In genomic region chrX:11970935-11971334, GRCh38 we compare ENCODE assay signal across 28 cellular contexts.
DNase-seq lines count a peak whose midpoint lies in the region; ATAC-seq, FAIRE-seq and TF ChIP-seq lines count a peak whose summit lies in the region.
"Had no signal": no experiment of that assay in that cellular context is flagged by ENCODE, and none has a peak within 500 bp of the region (broad histone marks: within the 10 kb centered on the region; RNA-seq: fewer than 3 reads in every experiment).

No MANE protein-coding gene starts in this region.

- H3K27me3 ChIP-seq in bronchial epithelial cell (ENCODE audit: control insufficient read depth, insufficient read depth, low read length) (no peaks in the 10 kb centered on the region), mesenchymal stem cell (ENCODE audit: control insufficient read depth in 1 of 2, insufficient read depth in 1 of 2, low read length in 2 of 2) (no peaks in the 10 kb centered on the region), H7 (ENCODE audit: control insufficient read depth, insufficient read depth, low read length) (no peaks in the 10 kb centered on the region)
- H3K27me3 ChIP-seq: cardiac muscle cell, neutrophil, tibial artery had no signal

- H2BK120ac ChIP-seq in mesenchymal stem cell (ENCODE audit: low read depth, low read length) = no peak overlapping the region

- no peak overlapping the region for H3K27ac Mint-ChIP-seq in activated CD8-positive, alpha-beta T cell treated with anti-CD3 and anti-CD28 coated beads, Interleukin-2, amount 10 ng/mL, durations not matched to agents 7 days and 5 days
- H3K27ac Mint-ChIP-seq: activated CD8-positive, alpha-beta T cell treated with anti-CD3 and anti-CD28 coated beads for 36 hours had no signal

- H3K4me2 ChIP-seq in mesenchymal stem cell (ENCODE audit: low read length, poor library complexity, severe bottlenecking) = no peak overlapping the region

- H3K9me3 Mint-ChIP-seq in activated CD8-positive, alpha-beta T cell treated with anti-CD3 and anti-CD28 coated beads, Interleukin-2, amount 10 ng/mL, durations not matched to agents 7 days and 5 days (ENCODE audit: insufficient read depth) = no peaks in the 10 kb centered on the region
- H3K9me3 Mint-ChIP-seq: activated CD8-positive, alpha-beta T cell treated with anti-CD3 and anti-CD28 coated beads for 36 hours had no signal

- H3K36me3 Mint-ChIP-seq in activated CD8-positive, alpha-beta T cell treated with anti-CD3 and anti-CD28 coated beads, Interleukin-2, amount 10 ng/mL, durations not matched to agents 7 days and 5 days (ENCODE audit: low read depth) = no peaks in the 10 kb centered on the region

- H2BK15ac ChIP-seq in mesenchymal stem cell (ENCODE audit: low read depth, poor library complexity, severe bottlenecking) = no peak overlapping the region

- H4K91ac ChIP-seq in mesenchymal stem cell (ENCODE audit: low read length) = no peak overlapping the region

- H3K4me3 Mint-ChIP-seq in activated CD8-positive, alpha-beta T cell treated with anti-CD3 and anti-CD28 coated beads, Interleukin-2, amount 10 ng/mL, durations not matched to agents 7 days and 5 days = no peak overlapping the region
- H3K4me3 Mint-ChIP-seq: activated CD8-positive, alpha-beta T cell treated with anti-CD3 and anti-CD28 coated beads for 36 hours had no signal

- H3K79me1 ChIP-seq in mesenchymal stem cell (replicated peaks; ENCODE audit: low read length, poor library complexity, severe bottlenecking) = no peaks in the 10 kb centered on the region

- CTCF ChIA-PET in activated CD8-positive, alpha-beta T cell treated with anti-CD3 and anti-CD28 coated beads, Interleukin-2, amount 10 ng/mL, durations not matched to agents 7 days and 5 days (lab: Charles Lee) = no interaction called here

- 40% methylated on average over 1 of the region's 3 CpGs for WGBS in mesenchymal stem cell

- no peaks in the 10 kb centered on the region for H3K9me3 ChIP-seq in mesenchymal stem cell (ENCODE audit: control insufficient read depth, low read length)
- H3K9me3 ChIP-seq: neutrophil, spleen, tibial artery had no signal

- FAIRE-seq in bronchial epithelial cell (lab: Jason Lieb, UNC) = no peak
- FAIRE-seq: frontal cortex, RCC 7860 had no signal

- no peak overlapping the region for H3K18ac ChIP-seq in mesenchymal stem cell (ENCODE audit: low read depth in 1 of 2, low read length in 2 of 2)

- no peak overlapping the region for H2AK5ac ChIP-seq in mesenchymal stem cell (ENCODE audit: low read length, severe bottlenecking)

- H3K27me3 Mint-ChIP-seq in activated CD8-positive, alpha-beta T cell treated with anti-CD3 and anti-CD28 coated beads, Interleukin-2, amount 10 ng/mL, durations not matched to agents 7 days and 5 days (ENCODE audit: low read depth) = no peaks in the 10 kb centered on the region

- H3K4me1 Mint-ChIP-seq in activated CD8-positive, alpha-beta T cell treated with anti-CD3 and anti-CD28 coated beads, Interleukin-2, amount 10 ng/mL, durations not matched to agents 7 days and 5 days (ENCODE audit: low read depth) = no peaks in the 10 kb centered on the region

- H3K4ac ChIP-seq in mesenchymal stem cell (ENCODE audit: low read depth in 1 of 2, low read length in 2 of 2) = no peak overlapping the region

- no peak overlapping the region for H3K14ac ChIP-seq in mesenchymal stem cell (ENCODE audit: low read length in 2 of 2)

- H2BK5ac ChIP-seq in mesenchymal stem cell (ENCODE audit: low read depth, low read length, poor library complexity, severe bottlenecking) = no peak overlapping the region

- H3K9ac ChIP-seq in mesenchymal stem cell (ENCODE audit: low read length) = peak overlapping the region; percentile 43

- POLR2A ChIA-PET in activated CD8-positive, alpha-beta T cell treated with anti-CD3 and anti-CD28 coated beads, Interleukin-2, amount 10 ng/mL, durations not matched to agents 7 days and 5 days (lab: Charles Lee) = no interaction called here

- H3K4me3 ChIP-seq in bronchial epithelial cell (ENCODE audit: low read depth, low read length) (no peak overlapping the region), mesenchymal stem cell (ENCODE audit: insufficient read depth in 1 of 2, low read depth in 1 of 2, low read length in 2 of 2) (no peak overlapping the region), H7 (ENCODE audit: insufficient read depth, low read depth, low read length) (no peak overlapping the region)
- H3K4me3 ChIP-seq: cardiac muscle cell, lung, spleen, tibial artery had no signal

- no peak overlapping the region for H3K23ac ChIP-seq in mesenchymal stem cell (ENCODE audit: low read length in 2 of 2)

- H3K36me3 ChIP-seq in bronchial epithelial cell (ENCODE audit: control insufficient read depth, insufficient read depth, low read length) = no peaks in the 10 kb centered on the region
- no peaks in the 10 kb centered on the region for H3K36me3 ChIP-seq in mesenchymal stem cell (ENCODE audit: control insufficient read depth in 1 of 2, insufficient read depth in 2 of 2, low read depth in 1 of 2, low read length in 2 of 2)
- no peaks in the 10 kb centered on the region for H3K36me3 ChIP-seq in H7 (replicated peaks; ENCODE audit: control insufficient read depth, insufficient read depth, low read length)
- H3K36me3 ChIP-seq: cardiac muscle cell, neutrophil, spleen, tibial artery had no signal

- peak; percentile 32 for DNase-seq in EH (ENCODE audit: low read depth)
- DNase-seq in LHCN-M2 (ENCODE audit: low read depth) = peak; percentile 39
- peak; percentile 44 for DNase-seq in bronchial epithelial cell (ENCODE audit: low read depth)
- DNase-seq in mesenchymal stem cell = no peak
- DNase-seq in activated CD8-positive, alpha-beta T cell treated with anti-CD3 and anti-CD28 coated beads, Interleukin-2, amount 10 ng/mL, durations not matched to agents 7 days and 5 days = no peak
- no peak for DNase-seq in H7
- no peak for DNase-seq in hepatic stellate cell (ENCODE audit: low spot score)
- no peak for DNase-seq in UCSD-AML1 (lab: John Stamatoyannopoulos, UW; ENCODE audit: unreplicated experiment)
- DNase-seq: activated CD8-positive, alpha-beta T cell treated with anti-CD3 and anti-CD28 coated beads for 36 hours; activated gamma-delta T cell treated with Interleukin-2 at 50 U/mL for 16 hours; DMS79; hippocampal formation; islet precursor cell; MM.1S; NCI-H1436 treated with DMSO at 0.1 percent for 48 hours; NCI-H524; NK-92 treated with Interleukin-12 subunit alpha and Interleukin-12 subunit beta, amount 100 ng/mL, for 24 hours; spleen; stimulated activated CD4-positive, alpha-beta T cell treated with anti-CD3 and anti-CD28 coated beads, Interleukin-4, amount 100 ng/mL, for 24 hours; stimulated activated naive CD8-positive, alpha-beta T cell treated with anti-CD3 and anti-CD28 coated beads, Interleukin-15, Interleukin-2, amounts not matched to agents 100 U/mL and 50 U/mL, for 24 hours; T1000; tibial artery had no signal

- no peak overlapping the region for H4K8ac ChIP-seq in mesenchymal stem cell (ENCODE audit: low read length)

- ATAC-seq in activated CD8-positive, alpha-beta T cell treated with anti-CD3 and anti-CD28 coated beads, Interleukin-2, amount 10 ng/mL, durations not matched to agents 7 days and 5 days = no peak
- ATAC-seq: activated CD8-positive, alpha-beta T cell treated with anti-CD3 and anti-CD28 coated beads for 36 hours; stimulated activated naive CD8-positive, alpha-beta T cell treated with anti-CD3 and anti-CD28 coated beads, Interleukin-15, Interleukin-2, amounts not matched to agents 100 U/mL and 50 U/mL, for 24 hours had no signal

- TF ChIP-seq CTCF in bronchial epithelial cell (IDR thresholded peaks at IDR 0.05; ENCODE audit: insufficient read depth, low read length, severe bottlenecking) = no peak

- no peak overlapping the region for H3K27ac ChIP-seq in mesenchymal stem cell (ENCODE audit: low read length, poor library complexity, severe bottlenecking)
- H3K27ac ChIP-seq: cardiac muscle cell, epithelial cell of prostate, neutrophil, spleen, tibial artery had no signal

- no peak overlapping the region for H2AFZ ChIP-seq in mesenchymal stem cell (ENCODE audit: low read depth, low read length)

- no peak overlapping the region for H2BK12ac ChIP-seq in mesenchymal stem cell (ENCODE audit: low read length in 2 of 2)

- peaks cover 1% of the 10 kb centered on the region for H3K4me1 ChIP-seq in mesenchymal stem cell (ENCODE audit: control insufficient read depth, insufficient read depth, low read depth, low read length)
- H3K4me1 ChIP-seq: spleen, tibial artery had no signal

Comparison
In these comparisons a context has a peak if more than half of its experiments do, and no peak if none do; other contexts are left out.
1. DNase-seq: peak in EH (single experiment), LHCN-M2 (single experiment) and bronchial epithelial cell (single experiment); none in mesenchymal stem cell (single experiment), activated CD8-positive, alpha-beta T cell treated with anti-CD3 and anti-CD28 coated beads, Interleukin-2, amount 10 ng/mL, durations not matched to agents 7 days and 5 days (single experiment), H7 (single experiment), hepatic stellate cell (single experiment) and UCSD-AML1 (single experiment).